11 cellular contexts compared by ENCODE assay signal in the genomic region with DNA sequence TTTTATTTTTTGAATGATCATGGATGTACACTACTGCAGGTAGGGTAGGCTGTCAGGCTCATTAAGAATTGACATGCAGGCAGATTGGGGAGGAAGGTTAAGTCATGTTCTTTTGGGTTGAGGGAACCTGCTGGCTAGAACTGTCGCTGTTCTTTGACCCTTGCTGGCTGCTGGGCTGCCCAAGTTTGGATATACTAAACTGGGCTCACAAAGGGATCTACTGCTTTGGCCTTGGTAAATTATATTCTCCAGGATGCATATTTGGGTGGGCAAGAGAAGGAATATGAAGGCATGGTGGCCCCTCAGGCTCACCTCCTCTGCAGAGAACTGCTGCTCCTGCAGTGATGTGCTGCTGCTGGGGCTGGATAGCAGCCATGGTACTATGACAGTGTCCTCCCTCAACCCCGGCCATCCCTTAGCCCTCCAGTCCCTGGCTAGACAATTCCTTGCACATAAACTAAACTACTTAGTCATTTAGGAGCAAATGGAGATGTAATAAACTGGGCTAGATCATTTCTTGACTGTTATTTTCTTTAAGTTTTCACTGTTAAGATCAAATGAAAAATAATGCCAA. TPM values are rescaled to one million over a fixed set of nuclear protein-coding genes. Genes with fewer than 3 reads are reported as not detected.
A peak's percentile ranks its signal among the peaks of the same experiment; 100 is the strongest.
DNase-seq lines count a peak whose midpoint lies in the region; ATAC-seq and TF ChIP-seq lines count a peak whose summit lies in the region.
"Had no signal": no experiment of that assay in that cellular context is flagged by ENCODE, and none has a peak within 500 bp of the region (broad histone marks: within the 10 kb centered on the region; RNA-seq: fewer than 3 reads in every experiment).

No MANE protein-coding gene starts in this region.

- no peak for TF ChIP-seq CTCF in stomach (IDR thresholded peaks at IDR 0.05)

- no peaks in the 10 kb centered on the region for H3K27me3 ChIP-seq in adipocyte (replicated peaks; ENCODE audit: control insufficient read depth, insufficient read depth, low read length)
- no peaks in the 10 kb centered on the region for H3K27me3 ChIP-seq in stomach

- ATAC-seq in left lobe of liver (peak; percentile 54), GM21447 (IDR thresholded peaks at IDR 0.05; ENCODE audit: unreplicated experiment) (no peak)

- peaks cover 3% of the 10 kb centered on the region for H3K36me3 ChIP-seq in adipocyte (ENCODE audit: control insufficient read depth, insufficient read depth, low read length, severe bottlenecking)
- H3K36me3 ChIP-seq in stomach: peaks cover 0 to 7% (median 3%) of the 10 kb centered on the region in 4 donors

- no peak for DNase-seq in activated CD4-positive, alpha-beta T cell treated with anti-CD3 and anti-CD28 coated beads, Interleukin-2, amount 10 ng/mL, durations not matched to agents 24 days and 14 days
- DNase-seq in activated CD4-positive, alpha-beta T cell treated with anti-CD3 and anti-CD28 coated beads for 4 hours: no peak
- DNase-seq in adipocyte (ENCODE audit: low read depth) (peak; percentile 42), left lobe of liver (ENCODE audit: low spot score) (peak; percentile 58), stomach (no peak), H4 (ENCODE audit: low spot score) (no peak), NCI-H187 treated with DMSO at 0.1 percent for 48 hours (lab: John Stamatoyannopoulos, UW) (no peak)
- DNase-seq: ACHN, NCI-H2029, SHP77 had no signal

- no peak for TF ChIP-seq EP300 in stomach (IDR thresholded peaks at IDR 0.05)

- H3K4me1 Mint-ChIP-seq in activated CD4-positive, alpha-beta T cell treated with anti-CD3 and anti-CD28 coated beads, Interleukin-2, amount 10 ng/mL, durations not matched to agents 24 days and 14 days: peaks cover 76% of the 10 kb centered on the region

- peaks cover 34% of the 10 kb centered on the region for H3K36me3 Mint-ChIP-seq in activated CD4-positive, alpha-beta T cell treated with anti-CD3 and anti-CD28 coated beads, Interleukin-2, amount 10 ng/mL, durations not matched to agents 24 days and 14 days (ENCODE audit: low read depth)

- H3K9ac ChIP-seq in adipocyte (ENCODE audit: low read length): peak overlapping the region; percentile 92

- peaks cover 3% of the 10 kb centered on the region for H3K9me3 Mint-ChIP-seq in activated CD4-positive, alpha-beta T cell treated with anti-CD3 and anti-CD28 coated beads, Interleukin-2, amount 10 ng/mL, durations not matched to agents 24 days and 14 days

- H3K4me3 Mint-ChIP-seq in activated CD4-positive, alpha-beta T cell treated with anti-CD3 and anti-CD28 coated beads, Interleukin-2, amount 10 ng/mL, durations not matched to agents 24 days and 14 days: peak overlapping the region; percentile 48

- H3K4me1 ChIP-seq in adipocyte (ENCODE audit: control insufficient read depth, insufficient read depth, low read length) (peaks cover 79% of the 10 kb centered on the region), stomach (peaks cover 82 to 99% (median 97%) of the 10 kb centered on the region in 4 donors)

- H3K27ac ChIP-seq in stomach: peak overlapping the region in 4 of 5 donors; percentile 97 to 100 (median 98)

- H3K27me3 Mint-ChIP-seq in activated CD4-positive, alpha-beta T cell treated with anti-CD3 and anti-CD28 coated beads, Interleukin-2, amount 10 ng/mL, durations not matched to agents 24 days and 14 days: no peaks in the 10 kb centered on the region

- H3K27ac Mint-ChIP-seq in activated CD4-positive, alpha-beta T cell treated with anti-CD3 and anti-CD28 coated beads, Interleukin-2, amount 10 ng/mL, durations not matched to agents 24 days and 14 days: peak overlapping the region; percentile 54

- no peak for TF ChIP-seq POLR2A in stomach (IDR thresholded peaks at IDR 0.05)

- 74 to 90% (median 77%) methylated on average over 2 of the region's 2 CpGs for WGBS in stomach, 5 donors

- H3K4me3 ChIP-seq in adipocyte (ENCODE audit: low read length): peak overlapping the region; percentile 92
- H3K4me3 ChIP-seq in stomach: peak overlapping the region in 1 of 4 donors; percentile 95

- intact Hi-C loops in activated CD4-positive, alpha-beta T cell treated with anti-CD3 and anti-CD28 coated beads, Interleukin-2, amount 10 ng/mL, durations not matched to agents 24 days and 14 days (cut with micrococcal nuclease): loop anchor here (5.0 to 10.0 kb wide), 5 partner anchors 122 to 1286 kb away; partner anchors contain the start of gene CD2
- intact Hi-C loops in stomach (cut with DNase I; ENCODE audit: low total_unique reads): no loop called here

- H3K9me3 ChIP-seq in adipocyte (ENCODE audit: control insufficient read depth, low read length) (no peaks in the 10 kb centered on the region), stomach (no peaks in the 10 kb centered on the region)

RNA-seq across cellular contexts. Expression of gene ATP1A1, which starts 6.1 kb away (rescaled TPM):
- 252 and 261 TPM in 2 replicates for total RNA-seq in activated CD4-positive, alpha-beta T cell treated with anti-CD3 and anti-CD28 coated beads, Interleukin-2, amount 10 ng/mL, durations not matched to agents 24 days and 14 days
- total RNA-seq in left lobe of liver (110 TPM), stomach (100 to 1,000 TPM; 103 to 576 (median 286) TPM)
- 100 to 1,000 TPM in 2 of 3 donors, 10 to 100 TPM in 1; 49.9 to 210 (median 110) TPM for polyA plus RNA-seq in stomach
- 17.7 and 30.8 TPM in 2 replicates for total RNA-seq in H4 (2014; rRNA removed; shearing (Covaris generic))

Comparison
In these comparisons a context has a peak if more than half of its experiments do, and no peak if none do; other contexts are left out.
1. DNase-seq: peak in adipocyte (single experiment) and left lobe of liver (single experiment); none in activated CD4-positive, alpha-beta T cell treated with anti-CD3 and anti-CD28 coated beads, Interleukin-2, amount 10 ng/mL, durations not matched to agents 24 days and 14 days (single experiment), activated CD4-positive, alpha-beta T cell treated with anti-CD3 and anti-CD28 coated beads for 4 hours (0 of 2), stomach (single experiment), H4 (single experiment) and NCI-H187 treated with DMSO at 0.1 percent for 48 hours (single experiment).